ENCODE assay signal across 24 cellular contexts in the genomic region with DNA sequence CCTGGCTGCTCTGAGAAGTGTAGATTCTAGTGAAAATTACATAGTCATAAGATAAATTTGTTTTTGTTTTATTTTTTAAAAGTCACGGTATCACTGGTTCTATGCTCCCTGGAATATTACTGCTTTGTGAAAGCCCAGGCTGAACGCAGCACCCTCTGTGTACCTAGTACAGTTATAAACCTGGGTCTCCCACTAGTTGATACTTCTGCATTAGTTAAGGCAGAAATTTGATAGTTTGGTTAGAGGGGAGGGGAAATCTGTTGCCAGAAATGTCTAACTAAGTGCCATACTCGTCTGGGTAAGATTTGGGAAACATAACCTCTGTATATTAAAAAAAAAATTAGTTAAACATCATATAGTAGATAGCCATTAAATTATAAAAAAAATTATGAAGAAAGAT.
DNase-seq lines count a peak whose midpoint lies in the region; ATAC-seq and TF ChIP-seq lines count a peak whose summit lies in the region.
"Had no signal": no experiment of that assay in that cellular context is flagged by ENCODE, and none has a peak within 500 bp of the region (broad histone marks: within the 10 kb centered on the region; RNA-seq: fewer than 3 reads in every experiment).

No MANE protein-coding gene starts in this region.

- no peak for DNase-seq in activated T-cell treated with anti-CD3 and anti-CD28 coated beads, Interleukin-2, amount 50 U/mL, for 24 hours
- DNase-seq in activated T-cell treated with anti-CD3 and anti-CD28 coated beads for 4 hours (no peak), NCI-H1105 (lab: John Stamatoyannopoulos, UW) (no peak), SW480 (ENCODE audit: low spot score) (no peak)
- no peak for DNase-seq in activated T-helper 2 cell treated with anti-CD3 and anti-CD28 coated beads, Interferon-gamma antibody, Interleukin-2, Interleukin-4, amounts not matched to agents 10 μg/mL and 5 μg/mL and 100 μg/mL, durations not matched to agents 14 hours and 24 hours and 36 hours (ENCODE audit: low spot score)
- no peak for DNase-seq in natural killer cell treated with Interleukin-12 subunit alpha and Interleukin-12 subunit beta and Interleukin-15 and Interleukin-18, amount 100 ng/mL, for 72 hours (ENCODE audit: low spot score)
- DNase-seq: activated CD4-positive, alpha-beta T cell treated with anti-CD3 and anti-CD28 coated beads, Interleukin-2, amount 50 U/mL, for 48 hours; colonic mucosa; effector memory CD4-positive, alpha-beta T cell; esophagus squamous epithelium; mesendoderm; MV-4-11; NCI-H1694; NCI-H69; ovary; retina had no signal

- peaks cover 99% of the 10 kb centered on the region for H3K36me3 Mint-ChIP-seq in activated T-cell treated with anti-CD3 and anti-CD28 coated beads, Interleukin-2, amount 50 U/mL, for 24 hours (ENCODE audit: low read depth)
- peaks cover 94% of the 10 kb centered on the region for H3K36me3 Mint-ChIP-seq in activated T-helper 2 cell treated with anti-CD3 and anti-CD28 coated beads, Interferon-gamma antibody, Interleukin-2, Interleukin-4, amounts not matched to agents 10 μg/mL and 5 μg/mL and 100 μg/mL, durations not matched to agents 14 hours and 24 hours and 36 hours (ENCODE audit: low read depth)
- H3K36me3 Mint-ChIP-seq in natural killer cell treated with Interleukin-12 subunit alpha and Interleukin-12 subunit beta and Interleukin-15 and Interleukin-18, amount 100 ng/mL, for 72 hours, result peaks cover 19% of the 10 kb centered on the region

- peak overlapping the region; percentile 85 for H3K27ac Mint-ChIP-seq in activated T-cell treated with anti-CD3 and anti-CD28 coated beads, Interleukin-2, amount 50 U/mL, for 24 hours
- peak overlapping the region; percentile 72 for H3K27ac Mint-ChIP-seq in activated T-helper 2 cell treated with anti-CD3 and anti-CD28 coated beads, Interferon-gamma antibody, Interleukin-2, Interleukin-4, amounts not matched to agents 10 μg/mL and 5 μg/mL and 100 μg/mL, durations not matched to agents 14 hours and 24 hours and 36 hours
- H3K27ac Mint-ChIP-seq in natural killer cell treated with Interleukin-12 subunit alpha and Interleukin-12 subunit beta and Interleukin-15 and Interleukin-18, amount 100 ng/mL, for 72 hours, result peak overlapping the region; percentile 94 to 99

- H3K4me1 ChIP-seq in HEK293 (ENCODE audit: control insufficient read depth, insufficient read depth, low read length), result peaks cover 5% of the 10 kb centered on the region; the same call in 1 of the 2 replicates
- H3K4me1 ChIP-seq: BLaER1 treated with 17β-estradiol and CSF1 and Interleukin-3, amounts not matched to agents 10 nM and 100 nM; HAP-1 had no signal

- peaks cover 96% of the 10 kb centered on the region for H3K4me1 Mint-ChIP-seq in activated T-cell treated with anti-CD3 and anti-CD28 coated beads, Interleukin-2, amount 50 U/mL, for 24 hours (ENCODE audit: low read depth)
- peaks cover 51% of the 10 kb centered on the region for H3K4me1 Mint-ChIP-seq in activated T-helper 2 cell treated with anti-CD3 and anti-CD28 coated beads, Interferon-gamma antibody, Interleukin-2, Interleukin-4, amounts not matched to agents 10 μg/mL and 5 μg/mL and 100 μg/mL, durations not matched to agents 14 hours and 24 hours and 36 hours (ENCODE audit: low read depth)
- H3K4me1 Mint-ChIP-seq in natural killer cell treated with Interleukin-12 subunit alpha and Interleukin-12 subunit beta and Interleukin-15 and Interleukin-18, amount 100 ng/mL, for 72 hours (ENCODE audit: low read depth in 2 of 2), result peaks cover 59 to 72% of the 10 kb centered on the region in 2 donors

- H3K4me3 Mint-ChIP-seq in activated T-cell treated with anti-CD3 and anti-CD28 coated beads, Interleukin-2, amount 50 U/mL, for 24 hours, result no peak overlapping the region
- no peak overlapping the region for H3K4me3 Mint-ChIP-seq in activated T-helper 2 cell treated with anti-CD3 and anti-CD28 coated beads, Interferon-gamma antibody, Interleukin-2, Interleukin-4, amounts not matched to agents 10 μg/mL and 5 μg/mL and 100 μg/mL, durations not matched to agents 14 hours and 24 hours and 36 hours (ENCODE audit: low read depth)
- H3K4me3 Mint-ChIP-seq in natural killer cell treated with Interleukin-12 subunit alpha and Interleukin-12 subunit beta and Interleukin-15 and Interleukin-18, amount 100 ng/mL, for 72 hours, result peak overlapping the region; percentile 44

- H3K36me3 ChIP-seq in HEK293 (ENCODE audit: control insufficient read depth in 2 of 2, insufficient read depth in 1 of 2, low read length in 2 of 2), result peaks cover 0 to 70% of the 10 kb centered on the region in 2 experiments; a peak in 1 of 3 replicates
- H3K36me3 ChIP-seq: breast epithelium, colonic mucosa, HAP-1, ovary had no signal

- CTCF ChIA-PET in HEK293 (lab: Yijun Ruan, JAX), result no interaction called here

- H3K27ac ChIP-seq in HEK293 (ENCODE audit: extremely low read depth, low read depth, low read length), result no peak overlapping the region
- H3K27ac ChIP-seq: BLaER1 treated with 17β-estradiol and CSF1 and Interleukin-3, amounts not matched to agents 10 nM and 100 nM; breast epithelium; colonic mucosa; esophagus squamous epithelium; KMS-11; ovary; VCaP had no signal

- no peak for ATAC-seq in natural killer cell treated with Interleukin-12 subunit alpha and Interleukin-12 subunit beta and Interleukin-15 and Interleukin-18, amount 100 ng/mL, for 72 hours
- ATAC-seq: left lobe of liver had no signal

- H3K4me3 ChIP-seq in HEK293 (ENCODE audit: low read depth, low read length), result no peak overlapping the region
- H3K4me3 ChIP-seq: BLaER1 treated with 17β-estradiol and CSF1 and Interleukin-3, amounts not matched to agents 10 nM and 100 nM; breast epithelium; colonic mucosa; esophagus squamous epithelium; HAP-1; ovary; smooth muscle cell had no signal

- H3K9me3 Mint-ChIP-seq in activated T-cell treated with anti-CD3 and anti-CD28 coated beads, Interleukin-2, amount 50 U/mL, for 24 hours, result no peaks in the 10 kb centered on the region
- H3K9me3 Mint-ChIP-seq in activated T-helper 2 cell treated with anti-CD3 and anti-CD28 coated beads, Interferon-gamma antibody, Interleukin-2, Interleukin-4, amounts not matched to agents 10 μg/mL and 5 μg/mL and 100 μg/mL, durations not matched to agents 14 hours and 24 hours and 36 hours, result no peaks in the 10 kb centered on the region
- H3K9me3 Mint-ChIP-seq in natural killer cell treated with Interleukin-12 subunit alpha and Interleukin-12 subunit beta and Interleukin-15 and Interleukin-18, amount 100 ng/mL, for 72 hours, result no peaks in the 10 kb centered on the region

- POLR2A ChIA-PET in HEK293 (lab: Yijun Ruan, JAX), result no interaction called here

- no peaks in the 10 kb centered on the region for H3K9me3 ChIP-seq in HEK293 (ENCODE audit: control insufficient read depth, insufficient read depth, low read depth, low read length)
- H3K9me3 ChIP-seq: BLaER1 treated with 17β-estradiol and CSF1 and Interleukin-3, amounts not matched to agents 10 nM and 100 nM; breast epithelium; colonic mucosa; esophagus squamous epithelium; HAP-1; ovary had no signal

- intact Hi-C loops in activated T-helper 2 cell treated with anti-CD3 and anti-CD28 coated beads, Interferon-gamma antibody, Interleukin-2, Interleukin-4, amounts not matched to agents 10 μg/mL and 5 μg/mL and 100 μg/mL, durations not matched to agents 14 hours and 24 hours and 36 hours (cut with micrococcal nuclease), result no loop called here

- H3K27me3 Mint-ChIP-seq in activated T-cell treated with anti-CD3 and anti-CD28 coated beads, Interleukin-2, amount 50 U/mL, for 24 hours, result no peaks in the 10 kb centered on the region
- H3K27me3 Mint-ChIP-seq in activated T-helper 2 cell treated with anti-CD3 and anti-CD28 coated beads, Interferon-gamma antibody, Interleukin-2, Interleukin-4, amounts not matched to agents 10 μg/mL and 5 μg/mL and 100 μg/mL, durations not matched to agents 14 hours and 24 hours and 36 hours (ENCODE audit: low read depth), result no peaks in the 10 kb centered on the region
- no peaks in the 10 kb centered on the region for H3K27me3 Mint-ChIP-seq in natural killer cell treated with Interleukin-12 subunit alpha and Interleukin-12 subunit beta and Interleukin-15 and Interleukin-18, amount 100 ng/mL, for 72 hours

- no peak for TF ChIP-seq CTCF in HEK293 (tag by site-specific recombination; IDR thresholded peaks at IDR 0.05)

TF ChIP-seq in HEK293, 187 proteins besides CTCF, POLR2A, EP300 and RAD21 (continues in another document):
- TF ChIP-seq ZNF830 (tag by site-specific recombination; IDR thresholded peaks at IDR 0.05; ENCODE audit: low read depth), result no peak
- no peak for TF ChIP-seq ZNF155 (tag by site-specific recombination; IDR thresholded peaks at IDR 0.05)
- TF ChIP-seq, protein P1, sequence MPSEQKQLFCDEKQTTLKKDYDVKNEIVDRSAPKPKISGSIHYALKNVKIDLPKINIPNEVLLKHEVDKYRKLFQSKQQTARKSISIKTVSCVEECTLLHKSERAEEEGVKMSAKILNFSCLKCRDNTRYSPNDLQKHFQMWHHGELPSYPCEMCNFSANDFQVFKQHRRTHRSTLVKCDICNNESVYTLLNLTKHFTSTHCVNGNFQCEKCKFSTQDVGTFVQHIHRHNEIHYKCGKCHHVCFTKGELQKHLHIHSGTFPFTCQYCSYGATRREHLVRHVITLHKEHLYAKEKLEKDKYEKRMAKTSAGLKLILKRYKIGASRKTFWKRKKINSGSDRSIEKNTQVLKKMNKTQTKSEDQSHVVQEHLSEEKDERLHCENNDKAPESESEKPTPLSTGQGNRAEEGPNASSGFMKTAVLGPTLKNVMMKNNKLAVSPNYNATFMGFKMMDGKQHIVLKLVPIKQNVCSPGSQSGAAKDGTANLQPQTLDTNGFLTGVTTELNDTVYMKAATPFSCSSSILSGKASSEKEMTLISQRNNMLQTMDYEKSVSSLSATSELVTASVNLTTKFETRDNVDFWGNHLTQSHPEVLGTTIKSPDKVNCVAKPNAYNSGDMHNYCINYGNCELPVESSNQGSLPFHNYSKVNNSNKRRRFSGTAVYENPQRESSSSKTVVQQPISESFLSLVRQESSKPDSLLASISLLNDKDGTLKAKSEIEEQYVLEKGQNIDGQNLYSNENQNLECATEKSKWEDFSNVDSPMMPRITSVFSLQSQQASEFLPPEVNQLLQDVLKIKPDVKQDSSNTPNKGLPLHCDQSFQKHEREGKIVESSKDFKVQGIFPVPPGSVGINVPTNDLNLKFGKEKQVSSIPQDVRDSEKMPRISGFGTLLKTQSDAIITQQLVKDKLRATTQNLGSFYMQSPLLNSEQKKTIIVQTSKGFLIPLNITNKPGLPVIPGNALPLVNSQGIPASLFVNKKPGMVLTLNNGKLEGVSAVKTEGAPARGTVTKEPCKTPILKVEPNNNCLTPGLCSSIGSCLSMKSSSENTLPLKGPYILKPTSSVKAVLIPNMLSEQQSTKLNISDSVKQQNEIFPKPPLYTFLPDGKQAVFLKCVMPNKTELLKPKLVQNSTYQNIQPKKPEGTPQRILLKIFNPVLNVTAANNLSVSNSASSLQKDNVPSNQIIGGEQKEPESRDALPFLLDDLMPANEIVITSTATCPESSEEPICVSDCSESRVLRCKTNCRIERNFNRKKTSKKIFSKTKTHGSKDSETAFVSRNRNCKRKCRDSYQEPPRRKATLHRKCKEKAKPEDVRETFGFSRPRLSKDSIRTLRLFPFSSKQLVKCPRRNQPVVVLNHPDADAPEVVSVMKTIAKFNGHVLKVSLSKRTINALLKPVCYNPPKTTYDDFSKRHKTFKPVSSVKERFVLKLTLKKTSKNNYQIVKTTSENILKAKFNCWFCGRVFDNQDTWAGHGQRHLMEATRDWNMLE (tag by site-specific recombination; conservative IDR thresholded peaks at IDR 0.05; ENCODE audit: low read depth), result no peak
